9 cellular contexts compared by ENCODE assay signal in genomic region chr9:108889649-108890067, GRCh38. TPM values are rescaled to one million over a fixed set of nuclear protein-coding genes. Genes with fewer than 3 reads are reported as not detected.
DNase-seq lines count a peak whose midpoint lies in the region; ATAC-seq and TF ChIP-seq lines count a peak whose summit lies in the region.
"Had no signal": no experiment of that assay in that cellular context is flagged by ENCODE, and none has a peak within 500 bp of the region (broad histone marks: within the 10 kb centered on the region; RNA-seq: fewer than 3 reads in every experiment).

No MANE protein-coding gene starts in this region.

- no peaks in the 10 kb centered on the region for H3K9me3 Mint-ChIP-seq in T-cell

- CTCF ChIA-PET in T-cell (lab: Charles Lee), result interaction anchor here in 1 of 2 donors (1.3 kb wide), 1 partner anchor 64 kb away, joined by 8 read pairs; no protein-coding TSS in a partner anchor

- H3K36me3 Mint-ChIP-seq in T-cell, result peaks cover 70% of the 10 kb centered on the region

- peak; percentile 16; the same call in 1 of the 2 replicates for TF ChIP-seq CTCF in LNCAP (IDR thresholded peaks at IDR 0.05)

- no peak overlapping the region for H3K4me3 Mint-ChIP-seq in T-cell

- DNase-seq in Daoy (ENCODE audit: low read depth) (peak; percentile 31), astrocyte of the hippocampus (ENCODE audit: low read depth, low spot score) (peak; percentile 56), left lobe of liver (ENCODE audit: low spot score) (no peak), COR-L47 (lab: John Stamatoyannopoulos, UW) (no peak), T-cell (no peak), NCI-H1092 (lab: John Stamatoyannopoulos, UW) (no peak)
- no peak for DNase-seq in activated CD4-positive, alpha-beta T cell treated with anti-CD3 and anti-CD28 coated beads for 1 hour

- peaks cover 0 to 8% (median 4%) of the 10 kb centered on the region in 3 donors for H3K4me1 Mint-ChIP-seq in T-cell

- peak; percentile 55 for ATAC-seq in left lobe of liver
- ATAC-seq in T-cell (replicated peaks in 1 of 4), result no peak

- H3K27me3 Mint-ChIP-seq in T-cell, result no peaks in the 10 kb centered on the region

- H3K27ac Mint-ChIP-seq in T-cell, result no peak overlapping the region

- POLR2A ChIA-PET in T-cell (lab: Charles Lee), result no interaction called here

RNA-seq across cellular contexts. Expression of gene ACTL7A, which starts 27.6 kb away (rescaled TPM):
- total RNA-seq in Daoy (2014; rRNA removed; shearing (Covaris generic)), result not detected in 2 replicates
- not detected for total RNA-seq in left lobe of liver
- not detected for total RNA-seq in T-cell
- total RNA-seq: urinary bladder had no signal

RNA-seq across cellular contexts. Expression of gene ACTL7B, which starts 33.9 kb away (rescaled TPM):
- not detected in 2 replicates for total RNA-seq in Daoy (2014; rRNA removed; shearing (Covaris generic))
- total RNA-seq in left lobe of liver (not detected), T-cell (under 1 TPM in 3 of 5 donors, not detected in 2; 0.10 to 0.22 (median 0.19) TPM)
- total RNA-seq: urinary bladder had no signal

RNA-seq across cellular contexts. Expression of gene ELP1, which starts 44.3 kb away (rescaled TPM):
- total RNA-seq in Daoy (2014; rRNA removed; shearing (Covaris generic)), result 44.1 and 51.0 TPM in 2 replicates
- total RNA-seq in left lobe of liver (10.4 TPM), T-cell (10 to 100 TPM; 23.1 to 34.5 (median 25.0) TPM)

RNA-seq across cellular contexts. Expression of gene ABITRAM, which starts 44.5 kb away (rescaled TPM):
- total RNA-seq in Daoy (2014; rRNA removed; shearing (Covaris generic)), result 12.2 and 24.1 TPM in 2 replicates
- total RNA-seq in left lobe of liver (6.1 TPM), T-cell (1 to 10 TPM; 8.4 to 9.7 (median 8.9) TPM)

Comparison
In these comparisons a context has a peak if more than half of its experiments do, and no peak if none do; other contexts are left out.
1. DNase-seq: peak in Daoy (single experiment) and astrocyte of the hippocampus (single experiment); none in left lobe of liver (single experiment), COR-L47 (single experiment), T-cell (0 of 34), NCI-H1092 (single experiment) and activated CD4-positive, alpha-beta T cell treated with anti-CD3 and anti-CD28 coated beads for 1 hour (single experiment).